ENCODE assay signal across 22 cellular contexts in the genomic region with DNA sequence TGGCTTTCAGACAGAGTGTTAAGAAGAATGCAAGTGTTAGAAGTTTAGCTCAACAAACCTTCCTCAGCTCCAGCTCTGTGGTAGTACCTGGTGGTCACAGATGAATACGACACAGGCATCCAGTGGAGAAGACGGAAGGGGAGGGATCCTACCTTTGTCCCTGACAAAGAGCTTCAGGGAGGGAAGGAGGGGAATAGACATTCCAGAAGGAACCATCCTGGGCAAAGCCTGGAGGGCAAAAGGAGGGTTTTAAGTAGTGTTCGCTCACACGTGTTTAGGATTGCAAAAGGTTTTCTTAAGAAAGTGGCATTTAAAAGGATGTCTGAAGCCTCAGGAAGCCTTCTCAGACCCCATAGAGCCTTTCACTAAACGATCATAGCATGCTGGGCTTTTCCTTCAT. TPM values are rescaled to one million over a fixed set of nuclear protein-coding genes. Genes with fewer than 3 reads are reported as not detected.
DNase-seq lines count a peak whose midpoint lies in the region; ATAC-seq and TF ChIP-seq lines count a peak whose summit lies in the region.
"Had no signal": no experiment of that assay in that cellular context is flagged by ENCODE, and none has a peak within 500 bp of the region (broad histone marks: within the 10 kb centered on the region; RNA-seq: fewer than 3 reads in every experiment).

No MANE protein-coding gene starts in this region.

- H3K4me3 Mint-ChIP-seq in CD4-positive, alpha-beta T cell: peak overlapping the region; percentile 67
- H3K4me3 Mint-ChIP-seq in activated T-helper 17 cell treated with anti-CD3 and anti-CD28 coated beads, Interleukin-2, amount 50 U/mL, for 72 hours: peak overlapping the region; percentile 97
- H3K4me3 Mint-ChIP-seq in naive B cell: peak overlapping the region in 5 of 8 donors; percentile 30 to 94 (median 38)
- H3K4me3 Mint-ChIP-seq in effector memory CD8-positive, alpha-beta T cell: no peak overlapping the region

- H3K9ac ChIP-seq in HUES64 (ENCODE audit: low read depth, low read length) (peak overlapping the region; percentile 10; the same call in 1 of the 2 replicates), colonic mucosa (ENCODE audit: low read depth in 2 of 2, low read length in 2 of 2) (no peak overlapping the region)

- H3K4me1 Mint-ChIP-seq in CD4-positive, alpha-beta T cell (ENCODE audit: low read depth): peaks cover 54% of the 10 kb centered on the region
- H3K4me1 Mint-ChIP-seq in activated T-helper 17 cell treated with anti-CD3 and anti-CD28 coated beads, Interleukin-2, amount 50 U/mL, for 72 hours: peaks cover 16% of the 10 kb centered on the region
- peaks cover 45 to 51% (median 49%) of the 10 kb centered on the region in 3 donors for H3K4me1 Mint-ChIP-seq in naive B cell
- peaks cover 32 to 38% of the 10 kb centered on the region in 2 donors for H3K4me1 Mint-ChIP-seq in effector memory CD8-positive, alpha-beta T cell (ENCODE audit: low read depth in 2 of 2)

- no peak for DNase-seq in CD4-positive, alpha-beta T cell
- DNase-seq in naive B cell (no peak), colonic mucosa (no peak), activated T-cell treated with anti-CD3 and anti-CD28 coated beads for 4 hours (no peak), NCI-H2107 treated with DMSO at 0.1 percent for 48 hours (lab: John Stamatoyannopoulos, UW; ENCODE audit: unreplicated experiment) (no peak)
- no peak for DNase-seq in effector memory CD8-positive, alpha-beta T cell
- DNase-seq: activated CD4-positive, alpha-beta T cell treated with anti-CD3 and anti-CD28 coated beads, Interleukin-2, amount 50 U/mL, for 4 hours; activated T-cell treated with anti-CD3 and anti-CD28 coated beads, Interleukin-2, amount 50 U/mL, for 1 hour; CD8-positive, alpha-beta memory T cell; erythroblast; gastrocnemius medialis; left ventricle myocardium inferior; NCI-H1436 treated with DMSO at 0.1 percent for 48 hours; NCI-H345; NK-92 treated with Interleukin-12 subunit alpha and Interleukin-12 subunit beta, amount 100 ng/mL, for 24 hours; small intestine; stimulated activated CD4-positive, alpha-beta T cell treated with anti-CD3 and anti-CD28 coated beads, Interleukin-4, amount 100 ng/mL, for 1 hour; substantia nigra; uterus had no signal

- H3K27me3 ChIP-seq in CD4-positive, alpha-beta T cell (ENCODE audit: control insufficient read depth, insufficient read depth, low read length): no peaks in the 10 kb centered on the region
- H3K27me3 ChIP-seq in HUES64 (ENCODE audit: insufficient read depth, low read length): no peaks in the 10 kb centered on the region
- H3K27me3 ChIP-seq in colonic mucosa: no peaks in the 10 kb centered on the region
- H3K27me3 ChIP-seq: gastrocnemius medialis, uterus had no signal

- POLR2A ChIA-PET in CD4-positive, alpha-beta T cell (lab: Charles Lee): interaction anchor here (4.5 kb wide), 1 partner anchor 57 kb away, joined by 129 read pairs; the partner anchor contains the start of genes LSM3 and XPC

- peaks cover 26% of the 10 kb centered on the region; the same call in 1 of the 2 replicates for H3K4me1 ChIP-seq in HUES64 (ENCODE audit: insufficient read depth, low read length)
- peaks cover 13% of the 10 kb centered on the region for H3K4me1 ChIP-seq in colonic mucosa

- 31% methylated on average over 5 of the region's 5 CpGs for WGBS in HUES64

- H3K9me3 ChIP-seq in CD4-positive, alpha-beta T cell (ENCODE audit: control insufficient read depth, low read length): no peaks in the 10 kb centered on the region
- no peaks in the 10 kb centered on the region; the same call in 1 of the 2 replicates for H3K9me3 ChIP-seq in HUES64 (ENCODE audit: insufficient read depth, low read depth, low read length)
- no peaks in the 10 kb centered on the region for H3K9me3 ChIP-seq in colonic mucosa
- H3K9me3 ChIP-seq: gastrocnemius medialis, left ventricle myocardium inferior, prostate gland, uterus had no signal

- peaks cover 18% of the 10 kb centered on the region for H3K36me3 ChIP-seq in HUES64 (ENCODE audit: insufficient read depth, low read length)
- H3K36me3 ChIP-seq in colonic mucosa: no peaks in the 10 kb centered on the region
- H3K36me3 ChIP-seq: prostate gland, uterus had no signal

- no peaks in the 10 kb centered on the region for H3K27me3 Mint-ChIP-seq in CD4-positive, alpha-beta T cell
- no peaks in the 10 kb centered on the region for H3K27me3 Mint-ChIP-seq in activated T-helper 17 cell treated with anti-CD3 and anti-CD28 coated beads, Interleukin-2, amount 50 U/mL, for 72 hours
- no peaks in the 10 kb centered on the region for H3K27me3 Mint-ChIP-seq in naive B cell
- H3K27me3 Mint-ChIP-seq in effector memory CD8-positive, alpha-beta T cell: no peaks in the 10 kb centered on the region

- TF ChIP-seq CTCF in CD4-positive, alpha-beta T cell (IDR thresholded peaks at IDR 0.05): no peak
- no peak for TF ChIP-seq CTCF in colonic mucosa (IDR thresholded peaks at IDR 0.05)

- CTCF ChIA-PET in CD4-positive, alpha-beta T cell (lab: Charles Lee): no interaction called here

- H3K27ac ChIP-seq in CD4-positive, alpha-beta T cell (ENCODE audit: low read depth, low read length): no peak overlapping the region
- H3K27ac ChIP-seq in HUES64 (ENCODE audit: low read depth, low read length) (peak overlapping the region; percentile 73; the same call in 1 of the 2 replicates), colonic mucosa (no peak overlapping the region)
- H3K27ac ChIP-seq: left ventricle myocardium inferior, uterus had no signal

- H3K36me3 Mint-ChIP-seq in CD4-positive, alpha-beta T cell (ENCODE audit: low read depth): peaks cover 49% of the 10 kb centered on the region
- H3K36me3 Mint-ChIP-seq in activated T-helper 17 cell treated with anti-CD3 and anti-CD28 coated beads, Interleukin-2, amount 50 U/mL, for 72 hours (ENCODE audit: low read depth): peaks cover 54% of the 10 kb centered on the region
- H3K36me3 Mint-ChIP-seq in naive B cell: peaks cover 8 to 18% of the 10 kb centered on the region in 2 donors
- peaks cover 23% of the 10 kb centered on the region for H3K36me3 Mint-ChIP-seq in effector memory CD8-positive, alpha-beta T cell (ENCODE audit: insufficient read depth)

- H3K27ac Mint-ChIP-seq in CD4-positive, alpha-beta T cell: peak overlapping the region; percentile 7
- H3K27ac Mint-ChIP-seq in activated T-helper 17 cell treated with anti-CD3 and anti-CD28 coated beads, Interleukin-2, amount 50 U/mL, for 72 hours: no peak overlapping the region
- no peak overlapping the region for H3K27ac Mint-ChIP-seq in naive B cell
- H3K27ac Mint-ChIP-seq in effector memory CD8-positive, alpha-beta T cell: peak overlapping the region in 1 of 2 donors; percentile 96

- H3K9me3 Mint-ChIP-seq in CD4-positive, alpha-beta T cell: no peaks in the 10 kb centered on the region
- no peaks in the 10 kb centered on the region for H3K9me3 Mint-ChIP-seq in activated T-helper 17 cell treated with anti-CD3 and anti-CD28 coated beads, Interleukin-2, amount 50 U/mL, for 72 hours
- H3K9me3 Mint-ChIP-seq in naive B cell: no peaks in the 10 kb centered on the region
- H3K9me3 Mint-ChIP-seq in effector memory CD8-positive, alpha-beta T cell: no peaks in the 10 kb centered on the region
- H3K9me3 Mint-ChIP-seq: CD8-positive, alpha-beta memory T cell had no signal

- H3K4me3 ChIP-seq in HUES64 (ENCODE audit: low read length) (no peak overlapping the region; the same call in 1 of the 2 replicates), colonic mucosa (no peak overlapping the region)
- H3K4me3 ChIP-seq: gastrocnemius medialis, left ventricle myocardium inferior, prostate gland, uterus had no signal

- intact Hi-C loops in CD4-positive, alpha-beta T cell (cut with DNase I, micrococcal nuclease): loop anchor here (5.0 to 10.0 kb wide), 5 partner anchors 225 to 943 kb away; partner anchors contain the start of genes HDAC11 (in 1 of the 2), MRPS25 (in 1 of the 2) and NR2C2 (in 1 of the 2)
- intact Hi-C loops in colonic mucosa (cut with DNase I): loop anchor here (5.0 kb wide), 1 partner anchor 55 kb away; the partner anchor contains the start of genes LSM3 and XPC

- ATAC-seq in CD4-positive, alpha-beta T cell (ENCODE audit: poor library complexity): no peak
- ATAC-seq in activated T-helper 17 cell treated with anti-CD3 and anti-CD28 coated beads, Interleukin-2, amount 50 U/mL, for 72 hours (replicated peaks): no peak
- no peak for ATAC-seq in naive B cell (ENCODE audit: low read depth in 2 of 2)
- ATAC-seq in effector memory CD8-positive, alpha-beta T cell (replicated peaks): no peak
- ATAC-seq: gastrocnemius medialis had no signal

RNA-seq across cellular contexts. Expression of gene CHCHD4, which starts 2.8 kb away (rescaled TPM):
- total RNA-seq in CD4-positive, alpha-beta T cell: 1 to 10 TPM in 1 of 2 experiments, under 1 TPM in 1; 0.50 to 1.1 TPM
- 26.9 TPM for polyA plus RNA-seq in HUES64 (2013, experiment 1 of 2)
- 25.5 TPM for polyA plus RNA-seq in HUES64 (2013, experiment 2 of 2)
- 10 to 100 TPM; 11.6 to 27.6 TPM for total RNA-seq in activated T-helper 17 cell treated with anti-CD3 and anti-CD28 coated beads, Interleukin-2, amount 50 U/mL, for 72 hours
- 10 to 100 TPM in 3 of 6 donors, 1 to 10 TPM in 3; 6.4 to 17.5 (median 11.3) TPM for polyA plus RNA-seq in naive B cell (ENCODE audit: low read depth in 6 of 6)
- 10 to 100 TPM; 14.5 to 25.4 TPM for total RNA-seq in colonic mucosa

RNA-seq across cellular contexts. Expression of gene TMEM43, which starts 3.0 kb away (rescaled TPM):
- 10 to 100 TPM; 24.8 to 27.6 TPM for total RNA-seq in CD4-positive, alpha-beta T cell
- 30.5 TPM for polyA plus RNA-seq in HUES64 (2013, experiment 1 of 2)
- 25.1 TPM for polyA plus RNA-seq in HUES64 (2013, experiment 2 of 2)
- 10 to 100 TPM; 42.1 to 44.5 TPM for total RNA-seq in activated T-helper 17 cell treated with anti-CD3 and anti-CD28 coated beads, Interleukin-2, amount 50 U/mL, for 72 hours
- 10 to 100 TPM; 36.7 to 42.9 (median 39.2) TPM for polyA plus RNA-seq in naive B cell (ENCODE audit: low read depth in 6 of 6)
- 10 to 100 TPM; 25.4 to 31.1 TPM for total RNA-seq in colonic mucosa

RNA-seq across cellular contexts. Expression of gene XPC, which starts 56.5 kb away (rescaled TPM):
- 10 to 100 TPM; 59.2 to 65.1 TPM for total RNA-seq in CD4-positive, alpha-beta T cell
- polyA plus RNA-seq in HUES64 (2013, experiment 1 of 2): 19.8 TPM
- polyA plus RNA-seq in HUES64 (2013, experiment 2 of 2): 24.8 TPM
- 10 to 100 TPM; 31.9 to 39.7 TPM for total RNA-seq in activated T-helper 17 cell treated with anti-CD3 and anti-CD28 coated beads, Interleukin-2, amount 50 U/mL, for 72 hours
- polyA plus RNA-seq in naive B cell (ENCODE audit: low read depth in 6 of 6): 10 to 100 TPM in 5 of 6 donors, 1 to 10 TPM in 1; 10.0 to 36.6 (median 32.3) TPM
- total RNA-seq in colonic mucosa: 10 to 100 TPM; 14.7 to 23.3 TPM

RNA-seq across cellular contexts. Expression of gene LSM3, which starts 56.8 kb away (rescaled TPM):
- 1 to 10 TPM; 6.5 to 6.9 TPM for total RNA-seq in CD4-positive, alpha-beta T cell
- 32.6 TPM for polyA plus RNA-seq in HUES64 (2013, experiment 1 of 2)
- 32.6 TPM for polyA plus RNA-seq in HUES64 (2013, experiment 2 of 2)
- 10 to 100 TPM; 15.6 to 20.6 TPM for total RNA-seq in activated T-helper 17 cell treated with anti-CD3 and anti-CD28 coated beads, Interleukin-2, amount 50 U/mL, for 72 hours
- polyA plus RNA-seq in naive B cell (ENCODE audit: low read depth in 6 of 6): 10 to 100 TPM; 23.5 to 41.6 (median 31.2) TPM
- total RNA-seq in colonic mucosa: 10 to 100 TPM; 12.4 to 16.4 TPM

Comparison
In these comparisons a context has a peak if more than half of its experiments do, and no peak if none do; other contexts are left out.
1. H3K4me3 Mint-ChIP-seq: peak in CD4-positive, alpha-beta T cell (single experiment), activated T-helper 17 cell treated with anti-CD3 and anti-CD28 coated beads, Interleukin-2, amount 50 U/mL, for 72 hours (single experiment) and naive B cell (5 of 8); none in effector memory CD8-positive, alpha-beta T cell (0 of 2).
2. RNA of gene CHCHD4, which starts 2.8 kb away (total RNA-seq): 11.6 to 27.6 TPM in activated T-helper 17 cell treated with anti-CD3 and anti-CD28 coated beads, Interleukin-2, amount 50 U/mL, for 72 hours and 14.5 to 25.4 TPM in colonic mucosa; 0.50 to 1.1 TPM in CD4-positive, alpha-beta T cell; every median in the first group is over 4 times any median in the second.